ENCODE assay signal across 1 cellular context in genomic region chr17:59257101-59257500, GRCh38.
TF ChIP-seq lines count a peak whose summit lies in the region.

No MANE protein-coding gene starts in this region.

TF ChIP-seq in K562, 482 proteins besides CTCF, POLR2A, EP300 and RAD21 (continued from another document):
- TF ChIP-seq MGA (IDR thresholded peaks at IDR 0.05) (no peak), WHSC1 (IDR thresholded peaks at IDR 0.05; ENCODE audit: low read length) (no peak), ATF6 (CRISPR knock-in tag; IDR thresholded peaks at IDR 0.05) (no peak), MITF (IDR thresholded peaks at IDR 0.05) (no peak), ZBED1 (IDR thresholded peaks at IDR 0.05) (no peak)
